6 cellular contexts compared by ENCODE assay signal in genomic region chr12:15485466-15485865, GRCh38.
"Had no signal": no experiment of that assay in that cellular context is flagged by ENCODE, and none has a peak within 500 bp of the region (broad histone marks: within the 10 kb centered on the region; RNA-seq: fewer than 3 reads in every experiment).

No MANE protein-coding gene starts in this region.

- H3K36me3 ChIP-seq: HAP-1 had no signal

- H3K4me1 ChIP-seq: HAP-1 had no signal

- H2AFZ ChIP-seq: GM23248 had no signal

- ATAC-seq: HCT116, HepG2 had no signal

- H3K9ac ChIP-seq: GM23248 had no signal

- DNase-seq: GM23248, GOT3, H7 had no signal

- H3K9me3 ChIP-seq: HAP-1 had no signal

- H3K27ac ChIP-seq: GM23248 had no signal

- H3K4me3 ChIP-seq: GM23248, HAP-1 had no signal
